ENCODE assay signal across 9 cellular contexts in genomic region chr1:234731371-234732085, GRCh38.
DNase-seq lines count a peak whose midpoint lies in the region; ATAC-seq and TF ChIP-seq lines count a peak whose summit lies in the region.
"Had no signal": no experiment of that assay in that cellular context is flagged by ENCODE, and none has a peak within 500 bp of the region (broad histone marks: within the 10 kb centered on the region; RNA-seq: fewer than 3 reads in every experiment).

No MANE protein-coding gene starts in this region.

- H3K27me3 ChIP-seq in stomach = no peaks in the 10 kb centered on the region

- intact Hi-C loops in activated CD4-positive, alpha-beta T cell treated with anti-CD3 and anti-CD28 coated beads for 36 hours (cut with DNase I, micrococcal nuclease) = loop anchor here (1.0 to 5.0 kb wide), 14 partner anchors 8 to 351 kb away; no protein-coding TSS in a partner anchor
- intact Hi-C loops in stomach (cut with DNase I; ENCODE audit: low total_unique reads) = no loop called here

- no peaks in the 10 kb centered on the region for H3K9me3 ChIP-seq in stomach

- peaks cover 16 to 56% (median 32%) of the 10 kb centered on the region in 4 donors for H3K4me1 ChIP-seq in stomach

- peak overlapping the region; percentile 32 for H3K4me3 Mint-ChIP-seq in activated CD4-positive, alpha-beta T cell treated with anti-CD3 and anti-CD28 coated beads for 36 hours

- CTCF ChIA-PET in activated CD4-positive, alpha-beta T cell treated with anti-CD3 and anti-CD28 coated beads for 36 hours (lab: Charles Lee) = interaction anchor here (0.6 to 1.1 kb wide), 3 partner anchors 11 to 281 kb away, joined by 3 to 5 read pairs (median 3); no protein-coding TSS in a partner anchor

- H3K27me3 Mint-ChIP-seq in activated CD4-positive, alpha-beta T cell treated with anti-CD3 and anti-CD28 coated beads for 36 hours = no peaks in the 10 kb centered on the region

- H3K9me3 Mint-ChIP-seq in activated CD4-positive, alpha-beta T cell treated with anti-CD3 and anti-CD28 coated beads for 36 hours (ENCODE audit: low read depth) = no peaks in the 10 kb centered on the region

- TF ChIP-seq EP300 in stomach (IDR thresholded peaks at IDR 0.05) = no peak

- DNase-seq in activated CD4-positive, alpha-beta T cell treated with anti-CD3 and anti-CD28 coated beads for 36 hours = peak; percentile 77
- DNase-seq in activated CD4-positive, alpha-beta T cell treated with anti-CD3 and anti-CD28 coated beads for 1 hour = no peak
- peak; percentile 38 for DNase-seq in T1000 (lab: John Stamatoyannopoulos, UW)
- DNase-seq in fibroblast of the aortic adventitia (ENCODE audit: low read depth) = peak; percentile 73
- DNase-seq in stimulated activated naive CD4-positive, alpha-beta T cell treated with Interleukin-2 at 50 U/mL for 16 hours (lab: John Stamatoyannopoulos, UW) = peak; percentile 44
- DNase-seq in midbrain (lab: John Stamatoyannopoulos, UW) = no peak
- DNase-seq in stomach = no peak

- peaks cover 65% of the 10 kb centered on the region for H3K4me1 Mint-ChIP-seq in activated CD4-positive, alpha-beta T cell treated with anti-CD3 and anti-CD28 coated beads for 36 hours

- ATAC-seq in activated CD4-positive, alpha-beta T cell treated with anti-CD3 and anti-CD28 coated beads for 36 hours = peak; percentile 87
- ATAC-seq in HG03039 (IDR thresholded peaks at IDR 0.05; ENCODE audit: unreplicated experiment) = peak; percentile 45

- peak overlapping the region; percentile 92 for H3K27ac Mint-ChIP-seq in activated CD4-positive, alpha-beta T cell treated with anti-CD3 and anti-CD28 coated beads for 36 hours

- TF ChIP-seq CTCF in fibroblast of the aortic adventitia (IDR thresholded peaks at IDR 0.05; ENCODE audit: insufficient read depth, low read length) (no peak), stomach (IDR thresholded peaks at IDR 0.05) (no peak)

- H3K27ac ChIP-seq in stomach = peak overlapping the region in 1 of 5 donors; percentile 9
- H3K27ac ChIP-seq: C4-2B had no signal

- peaks cover 2% of the 10 kb centered on the region for H3K36me3 Mint-ChIP-seq in activated CD4-positive, alpha-beta T cell treated with anti-CD3 and anti-CD28 coated beads for 36 hours (ENCODE audit: low read depth)

- H3K4me3 ChIP-seq in fibroblast of the aortic adventitia (ENCODE audit: low read depth, low read length) = no peak overlapping the region
- H3K4me3 ChIP-seq in stomach = no peak overlapping the region

- no peaks in the 10 kb centered on the region for H3K36me3 ChIP-seq in stomach

- WGBS in stomach, 5 donors = 68 to 80% (median 75%) methylated on average over 11 of the region's 11 CpGs

- POLR2A ChIA-PET in activated CD4-positive, alpha-beta T cell treated with anti-CD3 and anti-CD28 coated beads for 36 hours (lab: Charles Lee) = interaction anchor here (0.6 to 1.5 kb wide), 6 partner anchors 111 to 370 kb away, joined by 3 to 8 read pairs (median 4); no protein-coding TSS in a partner anchor

- no peak for TF ChIP-seq POLR2A in stomach (IDR thresholded peaks at IDR 0.05)

Comparison
In these comparisons a context has a peak if more than half of its experiments do, and no peak if none do; other contexts are left out.
1. DNase-seq: peak in activated CD4-positive, alpha-beta T cell treated with anti-CD3 and anti-CD28 coated beads for 36 hours (single experiment), T1000 (single experiment), fibroblast of the aortic adventitia (single experiment) and stimulated activated naive CD4-positive, alpha-beta T cell treated with Interleukin-2 at 50 U/mL for 16 hours (single experiment); none in activated CD4-positive, alpha-beta T cell treated with anti-CD3 and anti-CD28 coated beads for 1 hour (single experiment), midbrain (single experiment) and stomach (single experiment).